9 cellular contexts compared by ENCODE assay signal in genomic region chr6:106556368-106556960, GRCh38.
A peak's percentile ranks its signal among the peaks of the same experiment; 100 is the strongest.
DNase-seq lines count a peak whose midpoint lies in the region; ATAC-seq and TF ChIP-seq lines count a peak whose summit lies in the region.
"Had no signal": no experiment of that assay in that cellular context is flagged by ENCODE, and none has a peak within 500 bp of the region (broad histone marks: within the 10 kb centered on the region; RNA-seq: fewer than 3 reads in every experiment).

No MANE protein-coding gene starts in this region.

- H3K27ac Mint-ChIP-seq in osteocyte (ENCODE audit: unreplicated experiment), result no peak overlapping the region

- no peaks in the 10 kb centered on the region for H3K4me1 Mint-ChIP-seq in osteocyte (ENCODE audit: unreplicated experiment)

- no peak overlapping the region for H3K4me3 ChIP-seq in NB4 (ENCODE audit: low read depth, low read length)
- H3K4me3 ChIP-seq: BLaER1 had no signal

- no peak overlapping the region for H3K4me3 Mint-ChIP-seq in osteocyte (ENCODE audit: unreplicated experiment)

- no peaks in the 10 kb centered on the region for H3K9me3 Mint-ChIP-seq in osteocyte (ENCODE audit: unreplicated experiment)

- no peaks in the 10 kb centered on the region for H3K36me3 Mint-ChIP-seq in osteocyte (ENCODE audit: unreplicated experiment)

- DNase-seq in DMS 273 (lab: John Stamatoyannopoulos, UW; ENCODE audit: unreplicated experiment) (peak; percentile 50), DMS 273 treated with DMSO at 0.1 percent for 48 hours (lab: John Stamatoyannopoulos, UW) (no peak), NB4 (ENCODE audit: low read depth) (peak; percentile 64), osteocyte (ENCODE audit: extremely low spot score, unreplicated experiment) (no peak), anterior cingulate cortex (lab: John Stamatoyannopoulos, UW) (no peak), hypothalamus (lab: John Stamatoyannopoulos, UW) (no peak)
- peak; percentile 21 for DNase-seq in central memory CD4-positive, alpha-beta T cell

- TF ChIP-seq POLR2A in NB4 (IDR thresholded peaks at IDR 0.05; ENCODE audit: extremely low read depth, insufficient read length), result no peak

- no peaks in the 10 kb centered on the region for H3K27me3 Mint-ChIP-seq in osteocyte (ENCODE audit: unreplicated experiment)

- no peak for ATAC-seq in HG02870 (IDR thresholded peaks at IDR 0.05; ENCODE audit: unreplicated experiment)

- TF ChIP-seq CTCF in NB4 (IDR thresholded peaks at IDR 0.05; ENCODE audit: low read depth, low read length) (peak; percentile 35), osteocyte (IDR thresholded peaks at IDR 0.05) (peak; percentile 65)

Comparison
In these comparisons a context has a peak if more than half of its experiments do, and no peak if none do; other contexts are left out.
1. DNase-seq: peak in DMS 273 (single experiment), NB4 (single experiment) and central memory CD4-positive, alpha-beta T cell (single experiment); none in DMS 273 treated with DMSO at 0.1 percent for 48 hours (single experiment), osteocyte (single experiment), anterior cingulate cortex (0 of 58) and hypothalamus (0 of 51).